20 cellular contexts compared by ENCODE assay signal in the genomic region with DNA sequence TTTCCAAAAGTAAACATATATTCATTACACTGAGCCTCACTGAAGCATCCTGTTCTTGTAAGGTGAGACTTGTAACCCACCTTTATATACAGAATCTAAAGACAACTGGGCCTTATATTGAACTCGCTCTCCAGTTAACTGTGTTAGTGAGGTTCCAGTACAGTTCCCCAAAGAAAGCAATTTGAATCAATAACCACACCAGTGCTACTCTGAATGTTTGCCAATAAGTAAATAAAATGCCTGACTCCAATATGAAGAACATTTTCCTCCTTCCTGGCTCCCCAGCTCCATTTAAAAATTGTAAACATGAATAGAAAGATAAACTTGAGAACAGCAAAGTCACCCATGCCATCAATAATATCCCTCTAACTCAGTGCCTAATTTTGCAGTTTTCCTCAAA. TPM values are rescaled to one million over a fixed set of nuclear protein-coding genes. Genes with fewer than 3 reads are reported as not detected.
DNase-seq lines count a peak whose midpoint lies in the region; ATAC-seq, FAIRE-seq and TF ChIP-seq lines count a peak whose summit lies in the region.
"Had no signal": no experiment of that assay in that cellular context is flagged by ENCODE, and none has a peak within 500 bp of the region (broad histone marks: within the 10 kb centered on the region; RNA-seq: fewer than 3 reads in every experiment).

No MANE protein-coding gene starts in this region.

- H3K9me3 Mint-ChIP-seq in WTC11 (no peaks in the 10 kb centered on the region), T-cell (no peaks in the 10 kb centered on the region)
- H3K9me3 Mint-ChIP-seq in activated T-helper 17 cell treated with anti-CD3 and anti-CD28 coated beads, Interleukin-2, amount 50 U/mL, for 72 hours: no peaks in the 10 kb centered on the region

- H3K4me2 ChIP-seq in HepG2 (ENCODE audit: low read depth, low read length): no peak overlapping the region

- H3K27me3 ChIP-seq in right lobe of liver: no peaks in the 10 kb centered on the region
- H3K27me3 ChIP-seq in HepG2 (ENCODE audit: control insufficient read depth in 1 of 2, insufficient read depth in 2 of 2, low read length in 2 of 2): no peaks in the 10 kb centered on the region
- no peaks in the 10 kb centered on the region for H3K27me3 ChIP-seq in thyroid gland
- H3K27me3 ChIP-seq: brain microvascular endothelial cell, dorsolateral prefrontal cortex, heart left ventricle, SJCRH30 had no signal

- in situ Hi-C loops in HepG2 (cut with HindIII; ENCODE audit: extremely low pct_ligation_motif_present, low pct_unique_long_range_greater_than_20kb): no loop called here

- H3K27me3 Mint-ChIP-seq in WTC11 (ENCODE audit: low read depth) (no peaks in the 10 kb centered on the region), T-cell (no peaks in the 10 kb centered on the region)
- H3K27me3 Mint-ChIP-seq in activated T-helper 17 cell treated with anti-CD3 and anti-CD28 coated beads, Interleukin-2, amount 50 U/mL, for 72 hours: no peaks in the 10 kb centered on the region
- H3K27me3 Mint-ChIP-seq: activated CD8-positive, alpha-beta memory T cell treated with anti-CD3 and anti-CD28 coated beads, Interleukin-2, amount 10 ng/mL, durations not matched to agents 7 days and 5 days had no signal

- no peak for FAIRE-seq in HepG2 (lab: Jason Lieb, UNC)

- CTCF ChIA-PET in HepG2 (lab: Yijun Ruan, JAX; ENCODE audit: low intra/inter-chr PET ratio, low total read pairs): no interaction called here
- CTCF ChIA-PET in WTC11 (lab: Charles Lee): no interaction called here
- CTCF ChIA-PET in T-cell (lab: Charles Lee): interaction anchor here in 1 of 2 donors (0.6 kb wide), 1 partner anchor 25 kb away, joined by 3 read pairs; no protein-coding TSS in a partner anchor

- H3K9me3 ChIP-seq in right lobe of liver (no peaks in the 10 kb centered on the region), HepG2 (ENCODE audit: low read length) (no peaks in the 10 kb centered on the region), thyroid gland (no peaks in the 10 kb centered on the region)
- H3K9me3 ChIP-seq: heart left ventricle, SJCRH30 had no signal

- BruUV-seq in HepG2 (replicated peaks; lab: Mats Ljungman, UMichigan): no TSS peak

- no peak for TF ChIP-seq RAD21 in HepG2 (CRISPR knock-in tag; IDR thresholded peaks at IDR 0.05)

- ATAC-seq in right lobe of liver (peak; percentile 24 to 58 (median 47)), HepG2 (no peak), WTC11 (no peak), T-cell (replicated peaks in 1 of 4) (no peak)
- ATAC-seq in activated T-helper 17 cell treated with anti-CD3 and anti-CD28 coated beads, Interleukin-2, amount 50 U/mL, for 72 hours (replicated peaks): no peak
- ATAC-seq: activated CD8-positive, alpha-beta memory T cell treated with anti-CD3 and anti-CD28 coated beads, Interleukin-2, amount 10 ng/mL, durations not matched to agents 7 days and 5 days; esophagus mucosa; heart left ventricle had no signal

- no peak for TF ChIP-seq EP300 in HepG2 (IDR thresholded peaks at IDR 0.05; ENCODE audit: low read depth in 2 of 2, low read length in 2 of 2)
- no peak for TF ChIP-seq EP300 in HepG2 (CRISPR knock-in tag; IDR thresholded peaks at IDR 0.05; ENCODE audit: borderline replicate concordance)

- H3K4me1 Mint-ChIP-seq in WTC11 (peaks cover 59% of the 10 kb centered on the region), T-cell (peaks cover 70 to 83% (median 71%) of the 10 kb centered on the region in 3 donors)
- H3K4me1 Mint-ChIP-seq in activated T-helper 17 cell treated with anti-CD3 and anti-CD28 coated beads, Interleukin-2, amount 50 U/mL, for 72 hours: peaks cover 34% of the 10 kb centered on the region

- DNase-seq in right lobe of liver (no peak), HepG2 (ENCODE audit: low spot score) (no peak), WTC11 (ENCODE audit: low spot score) (no peak), left kidney (ENCODE audit: low read depth, low spot score) (peak; percentile 42), thyroid gland (no peak), T-cell (no peak), NCI-H748 (lab: John Stamatoyannopoulos, UW; ENCODE audit: unreplicated experiment) (no peak)
- DNase-seq: activated CD4-positive, CD25-positive, alpha-beta regulatory T cell treated with anti-CD3 and anti-CD28 coated beads, Interleukin-2, amount 50 U/mL, for 72 hours; activated CD8-positive, alpha-beta memory T cell treated with anti-CD3 and anti-CD28 coated beads, Interleukin-2, amount 10 ng/mL, durations not matched to agents 7 days and 5 days; brain microvascular endothelial cell; COR-L47; dorsolateral prefrontal cortex; heart left ventricle; mesenchymal stem cell; MM.1S; NCI-H187; NCI-H510A treated with DMSO at 0.1 percent for 48 hours; SJCRH30 had no signal

- H3K4me3 Mint-ChIP-seq in WTC11 (no peak overlapping the region), T-cell (no peak overlapping the region)
- no peak overlapping the region for H3K4me3 Mint-ChIP-seq in activated T-helper 17 cell treated with anti-CD3 and anti-CD28 coated beads, Interleukin-2, amount 50 U/mL, for 72 hours
- H3K4me3 Mint-ChIP-seq: activated CD8-positive, alpha-beta memory T cell treated with anti-CD3 and anti-CD28 coated beads, Interleukin-2, amount 10 ng/mL, durations not matched to agents 7 days and 5 days had no signal

- H3K27ac Mint-ChIP-seq in WTC11 (peak overlapping the region; percentile 10; the same call in 1 of the 2 replicates), T-cell (peak overlapping the region in 1 of 2 donors; percentile 7)
- H3K27ac Mint-ChIP-seq in activated T-helper 17 cell treated with anti-CD3 and anti-CD28 coated beads, Interleukin-2, amount 50 U/mL, for 72 hours: no peak overlapping the region
- H3K27ac Mint-ChIP-seq: activated CD8-positive, alpha-beta memory T cell treated with anti-CD3 and anti-CD28 coated beads, Interleukin-2, amount 10 ng/mL, durations not matched to agents 7 days and 5 days had no signal

- H3K36me3 ChIP-seq in right lobe of liver: no peaks in the 10 kb centered on the region
- no peaks in the 10 kb centered on the region; a peak in 1 of 5 replicates for H3K36me3 ChIP-seq in HepG2 (replicated peaks in 1 of 2; ENCODE audit: control insufficient read depth in 1 of 2, insufficient read depth in 2 of 2, low read length in 2 of 2)
- no peaks in the 10 kb centered on the region for H3K36me3 ChIP-seq in thyroid gland
- H3K36me3 ChIP-seq: brain microvascular endothelial cell, SJCRH30 had no signal

- TF ChIP-seq CTCF in right lobe of liver (IDR thresholded peaks at IDR 0.05) (no peak), HepG2 (CRISPR knock-in tag; IDR thresholded peaks at IDR 0.05) (no peak), WTC11 (IDR thresholded peaks at IDR 0.05) (no peak), thyroid gland (IDR thresholded peaks at IDR 0.05) (no peak)

- peaks cover 0 to 51% (median 19%) of the 10 kb centered on the region in 4 donors for H3K4me1 ChIP-seq in right lobe of liver
- peaks cover 63% of the 10 kb centered on the region for H3K4me1 ChIP-seq in HepG2 (ENCODE audit: insufficient read depth, low read length)
- peaks cover 48 to 54% of the 10 kb centered on the region in 2 donors for H3K4me1 ChIP-seq in thyroid gland
- H3K4me1 ChIP-seq: SJCRH30 had no signal

- 75% methylated on average over 1 of the region's 1 CpG for WGBS in right lobe of liver (ENCODE audit: insufficient coverage, low coverage, low lambda C conversion rate, missing lambda C conversion rate)
- WGBS in HepG2 (ENCODE audit: low lambda C conversion rate): 100% methylated on average over 1 of the region's 1 CpG
- WGBS in thyroid gland, 2 donors: 100% methylated on average over 1 of the region's 1 CpG

- peaks cover 12% of the 10 kb centered on the region for H4K20me1 ChIP-seq in HepG2 (ENCODE audit: insufficient read depth, low read length)

- H2AFZ ChIP-seq in HepG2 (ENCODE audit: low read length): no peak overlapping the region

- H3K27ac ChIP-seq in right lobe of liver (no peak overlapping the region), HepG2 (ENCODE audit: extremely low read length, insufficient read depth, low read length) (no peak overlapping the region), thyroid gland (peak overlapping the region in 2 of 3 donors; percentile 11 to 21)
- H3K27ac ChIP-seq: brain microvascular endothelial cell, SJCRH30 had no signal

- POLR2A ChIA-PET in HepG2 (lab: Yijun Ruan, JAX): no interaction called here
- POLR2A ChIA-PET in WTC11 (lab: Charles Lee): no interaction called here
- POLR2A ChIA-PET in T-cell (lab: Charles Lee): no interaction called here

- intact Hi-C loops in right lobe of liver (cut with DNase I): no loop called here
- intact Hi-C loops in HepG2 (cut with micrococcal nuclease; ENCODE audit: unreplicated experiment): no loop called here
- intact Hi-C loops in thyroid gland (cut with DNase I): no loop called here

- H3K79me2 ChIP-seq in HepG2 (ENCODE audit: insufficient read depth, low read length): peaks cover 90% of the 10 kb centered on the region

- H3K9ac ChIP-seq in HepG2 (ENCODE audit: insufficient read depth, low read depth, low read length): no peak overlapping the region

- H3K4me3 ChIP-seq in right lobe of liver: no peak overlapping the region
- H3K4me3 ChIP-seq in HepG2 (replicated peaks in 1 of 3; ENCODE audit: insufficient read depth in 1 of 3, low read depth in 2 of 3, low read length in 3 of 3): no peak overlapping the region
- no peak overlapping the region for H3K4me3 ChIP-seq in thyroid gland (replicated peaks in 1 of 3)
- H3K4me3 ChIP-seq: dorsolateral prefrontal cortex, heart left ventricle, SJCRH30 had no signal

- no peak for TF ChIP-seq POLR2A in right lobe of liver (IDR thresholded peaks at IDR 0.05)
- no peak for TF ChIP-seq POLR2A in HepG2 (IDR thresholded peaks at IDR 0.05; ENCODE audit: insufficient read depth in 1 of 2, low read depth in 2 of 2, low read length in 2 of 2)
- TF ChIP-seq POLR2A in thyroid gland (IDR thresholded peaks at IDR 0.05): no peak

- H3K36me3 Mint-ChIP-seq in WTC11 (no peaks in the 10 kb centered on the region), T-cell (no peaks in the 10 kb centered on the region)
- H3K36me3 Mint-ChIP-seq in activated T-helper 17 cell treated with anti-CD3 and anti-CD28 coated beads, Interleukin-2, amount 50 U/mL, for 72 hours (ENCODE audit: low read depth): peaks cover 31% of the 10 kb centered on the region
- H3K36me3 Mint-ChIP-seq: activated CD8-positive, alpha-beta memory T cell treated with anti-CD3 and anti-CD28 coated beads, Interleukin-2, amount 10 ng/mL, durations not matched to agents 7 days and 5 days had no signal

RNA-seq across cellular contexts. Expression of a gene that starts 50.1 kb away (rescaled TPM):
- 10 to 100 TPM; 19.9 to 35.9 (median 28.4) TPM for total RNA-seq in right lobe of liver
- 53.6 and 78.0 TPM in 2 replicates for total RNA-seq in HepG2 (2016; rRNA removed; fragmentation: Illumina TruSeq; extraction: Trizol)
- total RNA-seq in HepG2 (2016; cell fraction: cytosol; rRNA removed; fragmentation: Illumina TruSeq; extraction: Trizol; ENCODE audit: low read depth): 13.9 and 16.6 TPM in 2 replicates
- 52.4 and 73.5 TPM in 2 replicates for total RNA-seq in HepG2 (2016; cell fraction: insoluble cytoplasmic fraction; rRNA removed; fragmentation: Illumina TruSeq; extraction: Trizol)
- 54.3 and 57.1 TPM in 2 replicates for total RNA-seq in HepG2 (2016; cell fraction: membrane; rRNA removed; fragmentation: Illumina TruSeq; extraction: Trizol)
- total RNA-seq in HepG2 (2016; cell fraction: nucleus; rRNA removed; fragmentation: Illumina TruSeq; extraction: Trizol): 37.5 and 42.2 TPM in 2 replicates
- polyA plus RNA-seq in HepG2 (2011; rRNA removed): 31.7 and 33.6 TPM in 2 replicates
- polyA plus RNA-seq in HepG2 (2011; cell fraction: cytosol; rRNA removed): 25.6 and 34.6 TPM in 2 replicates
- 16.7 and 20.7 TPM in 2 replicates for polyA plus RNA-seq in HepG2 (2011; cell fraction: nucleus; rRNA removed)
- 26.7 and 31.9 TPM in 2 replicates for polyA plus RNA-seq in HepG2 (2012)
- polyA plus RNA-seq in HepG2 (2016; cell fraction: cytosol; fragmentation: Illumina TruSeq; extraction: Trizol; ENCODE audit: low read depth): 5.1 and 5.2 TPM in 2 replicates
- polyA plus RNA-seq in HepG2 (2016; cell fraction: insoluble cytoplasmic fraction; fragmentation: Illumina TruSeq; extraction: Trizol; ENCODE audit: low read depth): 49.8 and 50.1 TPM in 2 replicates
- polyA plus RNA-seq in HepG2 (2016; cell fraction: membrane; fragmentation: Illumina TruSeq; extraction: Trizol; ENCODE audit: low read depth): 19.6 and 21.6 TPM in 2 replicates
- 22.7 and 23.9 TPM in 2 replicates for polyA plus RNA-seq in HepG2 (2016; cell fraction: nucleus; fragmentation: Illumina TruSeq; extraction: Trizol; ENCODE audit: insufficient read depth, low read depth)
- 103 and 117 TPM in 2 replicates for polyA minus RNA-seq in HepG2 (2011; rRNA and poly(A)+ RNA removed; ENCODE audit: low replicate concordance)
- polyA minus RNA-seq in HepG2 (2011; cell fraction: cytosol; rRNA and poly(A)+ RNA removed): 41.9 and 50.8 TPM in 2 replicates
- 52.0 and 58.4 TPM in 2 replicates for polyA minus RNA-seq in HepG2 (2011; cell fraction: nucleus; rRNA and poly(A)+ RNA removed)
- 48.4 to 52.2 TPM (median 51.2 TPM) in 3 replicates for total RNA-seq in WTC11 (2021)
- total RNA-seq in thyroid gland: 10 to 100 TPM; 61.3 to 76.6 (median 70.2) TPM
- total RNA-seq in activated T-helper 17 cell treated with anti-CD3 and anti-CD28 coated beads, Interleukin-2, amount 50 U/mL, for 72 hours: 10 to 100 TPM; 48.1 to 51.4 TPM
- total RNA-seq in T-cell: 10 to 100 TPM; 33.4 to 36.6 (median 34.2) TPM

Comparison
In these comparisons a context has a peak if more than half of its experiments do, and no peak if none do; other contexts are left out.
1. ATAC-seq: peak in right lobe of liver (4 of 4); none in HepG2 (single experiment), WTC11 (single experiment), activated T-helper 17 cell treated with anti-CD3 and anti-CD28 coated beads, Interleukin-2, amount 50 U/mL, for 72 hours (single experiment) and T-cell (0 of 4).
2. H3K27ac ChIP-seq: peak in thyroid gland (2 of 3); none in right lobe of liver (0 of 3) and HepG2 (single experiment).